ENCODE assay signal across 1 cellular context in genomic region chr1:115668579-115668978, GRCh38.
TF ChIP-seq lines count a peak whose summit lies in the region.

No MANE protein-coding gene starts in this region.

TF ChIP-seq in HepG2, 621 proteins besides CTCF, POLR2A, EP300 and RAD21 (continued from another document):
- TF ChIP-seq, protein P1, sequence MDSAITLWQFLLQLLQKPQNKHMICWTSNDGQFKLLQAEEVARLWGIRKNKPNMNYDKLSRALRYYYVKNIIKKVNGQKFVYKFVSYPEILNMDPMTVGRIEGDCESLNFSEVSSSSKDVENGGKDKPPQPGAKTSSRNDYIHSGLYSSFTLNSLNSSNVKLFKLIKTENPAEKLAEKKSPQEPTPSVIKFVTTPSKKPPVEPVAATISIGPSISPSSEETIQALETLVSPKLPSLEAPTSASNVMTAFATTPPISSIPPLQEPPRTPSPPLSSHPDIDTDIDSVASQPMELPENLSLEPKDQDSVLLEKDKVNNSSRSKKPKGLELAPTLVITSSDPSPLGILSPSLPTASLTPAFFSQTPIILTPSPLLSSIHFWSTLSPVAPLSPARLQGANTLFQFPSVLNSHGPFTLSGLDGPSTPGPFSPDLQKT (CRISPR knock-in tag; IDR thresholded peaks at IDR 0.05; ENCODE audit: borderline replicate concordance), result no peak
TF ChIP-seq in HepG2: peak in this region for 1.
